ENCODE assay signal across 12 cellular contexts in genomic region chr5:140294753-140295152, GRCh38. TPM values are rescaled to one million over a fixed set of nuclear protein-coding genes. Genes with fewer than 3 reads are reported as not detected.
A peak's percentile ranks its signal among the peaks of the same experiment; 100 is the strongest.
DNase-seq lines count a peak whose midpoint lies in the region; TF ChIP-seq lines count a peak whose summit lies in the region.
"Had no signal": no experiment of that assay in that cellular context is flagged by ENCODE, and none has a peak within 500 bp of the region (broad histone marks: within the 10 kb centered on the region; RNA-seq: fewer than 3 reads in every experiment).

No MANE protein-coding gene starts in this region.

- H3K27ac ChIP-seq in PC-9 (peak overlapping the region; percentile 45), esophagus muscularis mucosa (replicated peaks in 1 of 4) (peak overlapping the region in 3 of 4 donors; percentile 11 to 56 (median 34)), smooth muscle cell (ENCODE audit: low read depth) (peak overlapping the region; percentile 81)

- H4K20me1 ChIP-seq in PC-9 (ENCODE audit: insufficient read depth) (no peaks in the 10 kb centered on the region), smooth muscle cell (ENCODE audit: low read depth) (peaks cover 20% of the 10 kb centered on the region)

- H3K79me2 ChIP-seq in PC-9 (ENCODE audit: low read depth) = peaks cover 90% of the 10 kb centered on the region
- peaks cover 84% of the 10 kb centered on the region for H3K79me2 ChIP-seq in smooth muscle cell (ENCODE audit: low read depth)

- H3K27me3 ChIP-seq in PC-9 (ENCODE audit: insufficient read depth, low read depth) (no peaks in the 10 kb centered on the region), esophagus muscularis mucosa (no peaks in the 10 kb centered on the region), smooth muscle cell (ENCODE audit: low read depth) (no peaks in the 10 kb centered on the region)

- peak overlapping the region; percentile 48 for H3K9ac ChIP-seq in smooth muscle cell (ENCODE audit: low read depth)

- H2AFZ ChIP-seq in PC-9 (no peak overlapping the region), smooth muscle cell (ENCODE audit: low read depth) (no peak overlapping the region)

- peaks cover 89% of the 10 kb centered on the region for H3K4me1 Mint-ChIP-seq in HFFc6 (ENCODE audit: low read depth)

- H3K9me2 ChIP-seq in PC-9 (ENCODE audit: insufficient read depth) = no peaks in the 10 kb centered on the region

- H3K27me3 Mint-ChIP-seq in HFFc6 (ENCODE audit: insufficient read depth) = no peaks in the 10 kb centered on the region; the same call in 1 of the 2 replicates
- H3K27me3 Mint-ChIP-seq: activated naive CD8-positive, alpha-beta T cell treated with anti-CD3 and anti-CD28 coated beads, Interleukin-2, amount 50 U/mL, for 24 hours; central memory CD8-positive, alpha-beta T cell; effector memory CD8-positive, alpha-beta T cell had no signal

- POLR2A ChIA-PET in PC-9 (lab: Charles Lee; ENCODE audit: unreplicated experiment) = interaction anchor here (0.6 kb wide), 1 partner anchor 689 kb away, joined by 4 read pairs; no protein-coding TSS in a partner anchor

- H3K9me3 Mint-ChIP-seq in HFFc6 = no peaks in the 10 kb centered on the region
- H3K9me3 Mint-ChIP-seq: activated naive CD8-positive, alpha-beta T cell treated with anti-CD3 and anti-CD28 coated beads, Interleukin-2, amount 50 U/mL, for 24 hours; activated T-cell treated with anti-CD3 and anti-CD28 coated beads, Interleukin-2, amount 50 U/mL, for 72 hours; central memory CD8-positive, alpha-beta T cell; effector memory CD8-positive, alpha-beta T cell had no signal

- peak overlapping the region; percentile 58; the same call in 1 of the 2 replicates for H3K27ac Mint-ChIP-seq in HFFc6
- H3K27ac Mint-ChIP-seq: activated naive CD8-positive, alpha-beta T cell treated with anti-CD3 and anti-CD28 coated beads, Interleukin-2, amount 50 U/mL, for 24 hours; effector memory CD8-positive, alpha-beta T cell had no signal

- TF ChIP-seq POLR2A in esophagus muscularis mucosa (IDR thresholded peaks at IDR 0.05; ENCODE audit: low read depth) = no peak

- H3F3A ChIP-seq in PC-9 (ENCODE audit: insufficient read depth, low read depth) (peaks cover 29% of the 10 kb centered on the region), smooth muscle cell (ENCODE audit: low read depth) (peaks cover 6% of the 10 kb centered on the region)

- DNase-seq in HFFc6 = no peak
- no peak for DNase-seq in PC-9
- DNase-seq in esophagus muscularis mucosa (ENCODE audit: extremely low spot score) = no peak
- no peak for DNase-seq in smooth muscle cell (lab: John Stamatoyannopoulos, UW; ENCODE audit: unreplicated experiment)
- DNase-seq in superior temporal gyrus (ENCODE audit: extremely low spot score) = no peak
- no peak for DNase-seq in HuH-7.5 (ENCODE audit: low spot score)
- DNase-seq in activated CD4-positive, alpha-beta T cell treated with anti-CD3 and anti-CD28 coated beads for 1 hour = no peak
- DNase-seq: activated naive CD8-positive, alpha-beta T cell treated with anti-CD3 and anti-CD28 coated beads, Interleukin-2, amount 50 U/mL, for 24 hours; effector memory CD8-positive, alpha-beta T cell; T-helper 2 cell had no signal

- H3K9me3 ChIP-seq in PC-9 (ENCODE audit: insufficient read depth, low read depth) (no peaks in the 10 kb centered on the region), esophagus muscularis mucosa (no peaks in the 10 kb centered on the region), smooth muscle cell (replicated peaks; ENCODE audit: low read depth) (no peaks in the 10 kb centered on the region)

- intact Hi-C loops in PC-9 (cut with micrococcal nuclease; ENCODE audit: unreplicated experiment) (loop anchor here (2.0 kb wide), 1 partner anchor 44 kb away; no protein-coding TSS in a partner anchor), esophagus muscularis mucosa (cut with DNase I) (no loop called here)

- peaks cover 32% of the 10 kb centered on the region; the same call in 1 of the 2 replicates for H3K36me3 ChIP-seq in PC-9 (ENCODE audit: low read depth)
- H3K36me3 ChIP-seq in esophagus muscularis mucosa = peaks cover 0 to 11% (median 6%) of the 10 kb centered on the region in 4 donors
- no peaks in the 10 kb centered on the region for H3K36me3 ChIP-seq in smooth muscle cell (ENCODE audit: low read depth)

- H3K36me3 Mint-ChIP-seq in HFFc6 (ENCODE audit: low read depth) = peaks cover 19% of the 10 kb centered on the region

- 66% methylated on average over 2 of the region's 2 CpGs for WGBS in esophagus muscularis mucosa
- WGBS in smooth muscle cell (ENCODE audit: low lambda C conversion rate) = 82% methylated on average over 2 of the region's 2 CpGs

- H3K4me2 ChIP-seq in PC-9 (peak overlapping the region; percentile 44), smooth muscle cell (peak overlapping the region; percentile 45)

- H3K4me1 ChIP-seq in PC-9 (replicated peaks; ENCODE audit: insufficient read depth) (peaks cover 59% of the 10 kb centered on the region), esophagus muscularis mucosa (peaks cover 68 to 94% (median 80%) of the 10 kb centered on the region in 4 donors), smooth muscle cell (ENCODE audit: low read depth) (peaks cover 4% of the 10 kb centered on the region)

- no peak overlapping the region for H3K4me3 Mint-ChIP-seq in HFFc6
- H3K4me3 Mint-ChIP-seq: activated naive CD8-positive, alpha-beta T cell treated with anti-CD3 and anti-CD28 coated beads, Interleukin-2, amount 50 U/mL, for 24 hours; central memory CD8-positive, alpha-beta T cell; effector memory CD8-positive, alpha-beta T cell had no signal

- TF ChIP-seq EP300 in esophagus muscularis mucosa (IDR thresholded peaks at IDR 0.05) = no peak

- H3K4me3 ChIP-seq in PC-9 (no peak overlapping the region), esophagus muscularis mucosa (no peak overlapping the region), smooth muscle cell (no peak overlapping the region)

- no TSS peak for BruUV-seq in PC-9 (replicated peaks; lab: Mats Ljungman, UMichigan)

- CTCF ChIA-PET in PC-9 (lab: Charles Lee) = interaction anchor here (1.1 kb wide), 2 partner anchors 33 to 50 kb away, joined by 3 to 6 read pairs; no protein-coding TSS in a partner anchor

- TF ChIP-seq CTCF in HFFc6 (IDR thresholded peaks at IDR 0.05) (no peak), PC-9 (conservative IDR thresholded peaks at IDR 0.05) (no peak), esophagus muscularis mucosa (IDR thresholded peaks at IDR 0.05) (no peak), smooth muscle cell (IDR thresholded peaks at IDR 0.05; ENCODE audit: borderline replicate concordance, insufficient read depth, poor library complexity, severe bottlenecking) (no peak)

RNA-seq across cellular contexts. Expression of gene PFDN1, which starts 8.1 kb away (rescaled TPM):
- 10 to 100 TPM; 75.0 to 95.8 (median 89.0) TPM for total RNA-seq in HFFc6 (2021; fragmentation: NEBNext Ultra II Directional; extraction: Animal tissue kit (Norgen Biotek cat#: 25700))
- total RNA-seq in PC-9 (2021) (62.7 and 69.1 TPM in 2 replicates), esophagus muscularis mucosa (100 to 1,000 TPM in 2 of 4 donors, 10 to 100 TPM in 2; 84.8 to 126 (median 101) TPM), smooth muscle cell (140 and 154 TPM in 2 replicates)
- polyA plus RNA-seq in smooth muscle cell = 145 and 159 TPM in 2 replicates

RNA-seq across cellular contexts. Expression of gene HBEGF, which starts 51.6 kb away (rescaled TPM):
- total RNA-seq in HFFc6 (2021; fragmentation: NEBNext Ultra II Directional; extraction: Animal tissue kit (Norgen Biotek cat#: 25700)) = 10 to 100 TPM in 1 of 6 experiments, 1 to 10 TPM in 5; 5.6 to 10.2 (median 6.9) TPM
- 8.5 and 9.0 TPM in 2 replicates for total RNA-seq in PC-9 (2021)
- total RNA-seq in esophagus muscularis mucosa = 10 to 100 TPM in 1 of 4 donors, 1 to 10 TPM in 3; 6.6 to 20.0 (median 8.2) TPM
- 36.7 and 46.0 TPM in 2 replicates for total RNA-seq in smooth muscle cell
- 33.8 and 37.1 TPM in 2 replicates for polyA plus RNA-seq in smooth muscle cell
